In the genomic region with DNA sequence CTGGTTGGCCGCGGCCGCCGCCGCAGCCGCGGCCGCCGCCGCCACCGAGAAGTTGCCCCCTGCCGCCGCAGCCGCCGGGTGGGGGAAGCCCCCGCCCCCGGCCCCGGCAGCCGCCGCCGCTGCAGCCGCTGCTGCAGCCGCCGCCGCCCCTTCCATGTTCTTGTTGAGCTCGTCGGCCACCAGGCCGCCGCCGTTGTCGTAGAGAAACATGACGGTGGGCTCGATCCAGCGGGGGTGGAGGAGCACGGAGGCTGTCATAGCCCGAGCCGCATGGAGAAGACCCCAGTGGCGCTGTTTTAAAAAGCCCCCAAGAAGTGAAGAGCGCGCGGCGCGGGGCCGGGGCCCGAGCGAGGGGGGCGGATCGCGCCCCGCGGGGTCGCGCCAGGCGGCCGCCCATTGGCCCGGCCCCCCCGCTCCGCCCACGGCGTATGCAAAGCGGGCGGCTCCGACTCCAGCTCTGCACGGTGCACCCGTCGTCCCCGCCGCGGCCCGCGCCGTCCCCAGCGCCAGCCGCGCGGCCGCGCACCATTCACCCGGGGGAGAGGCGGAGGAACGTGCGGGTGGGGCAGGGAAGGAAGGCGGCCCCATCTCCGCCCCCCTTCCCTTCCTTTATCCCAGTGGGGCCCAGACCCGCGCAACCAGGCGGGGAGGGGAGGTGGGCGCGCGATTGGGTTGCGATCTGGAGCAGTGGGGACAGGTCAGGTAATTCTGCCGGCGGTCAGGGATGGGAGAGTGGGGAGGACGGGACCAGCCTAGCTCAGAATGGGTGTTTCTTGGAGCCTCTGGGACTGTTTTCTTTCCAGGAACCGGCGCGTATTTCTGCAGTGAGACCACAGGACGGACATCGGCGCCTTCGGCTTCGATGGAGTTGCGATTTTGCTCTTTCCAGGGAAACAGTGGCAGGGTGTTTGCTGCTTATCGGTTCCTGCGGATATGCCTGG, we compare ENCODE assay signal across 8 cellular contexts. TPM values are rescaled to one million over a fixed set of nuclear protein-coding genes. Genes with fewer than 3 reads are reported as not detected.
DNase-seq lines count a peak whose midpoint lies in the region; ATAC-seq, FAIRE-seq and TF ChIP-seq lines count a peak whose summit lies in the region.

A gene (minus strand): TSS at position 272 of the 941 bp plus-strand sequence. CDS start 14 bp downstream, at position 258.

- no peak within 1 kb of the TSS for H2BK20ac ChIP-seq in H1 (ENCODE audit: low read length)

- no peak within 1 kb of the TSS for H3K23ac ChIP-seq in H1 (ENCODE audit: insufficient read length)

- H3K4me3 ChIP-seq in DOHH2 (ENCODE audit: low read length) (peak within 1 kb of the TSS; percentile 75), PC-9 (peak within 1 kb of the TSS; percentile 66), H1 (ENCODE audit: extremely low read depth in 1 of 4, insufficient read depth in 2 of 4, low read depth in 3 of 4, low read length in 4 of 4) (peak within 1 kb of the TSS in 3 of 4 experiments; percentile 5 to 46 (median 12); a peak in 3 of 8 replicates), neuron (ENCODE audit: low read length) (peak within 1 kb of the TSS; percentile 32)

- no peaks in the 10 kb centered on the region; the same call in 1 of the 2 replicates for H3K79me1 ChIP-seq in H1 (ENCODE audit: low read depth, low read length)

- H3F3A ChIP-seq in DOHH2 (ENCODE audit: control insufficient read depth, insufficient read depth): peaks cover 2% of the 10 kb centered on the region; the same call in 1 of the 2 replicates
- H3F3A ChIP-seq in PC-9 (ENCODE audit: insufficient read depth, low read depth): peaks cover 19% of the 10 kb centered on the region; the same call in 1 of the 2 replicates

- DNase-seq in PC-9 (peak; percentile 55 to 83), H1 (ENCODE audit: low read depth in 1 of 2, low spot score in 2 of 2) (peak in 1 of 2 experiments; percentile 72), GM13976 (ENCODE audit: low spot score) (no peak)
- no peak for DNase-seq in stimulated activated CD4-positive, alpha-beta T cell treated with anti-CD3 and anti-CD28 coated beads, Interleukin-4, amount 100 ng/mL, for 4 hours

- H3K4me2 ChIP-seq in DOHH2 (ENCODE audit: low read length): peak within 1 kb of the TSS; percentile 88
- peak within 1 kb of the TSS; percentile 92 for H3K4me2 ChIP-seq in PC-9
- peak within 1 kb of the TSS; percentile 33 to 52 for H3K4me2 ChIP-seq in H1 (ENCODE audit: insufficient read depth in 1 of 2, low read depth in 2 of 2, low read length in 2 of 2)

- TF ChIP-seq EP300 in H1 (IDR thresholded peaks at IDR 0.05; ENCODE audit: borderline replicate concordance in 1 of 2, low read depth in 2 of 2, low read length in 2 of 2): no peak

- no peak within 1 kb of the TSS for H2BK15ac ChIP-seq in H1 (ENCODE audit: low read length)

- H4K91ac ChIP-seq in H1 (replicated peaks; ENCODE audit: insufficient read length, low read length): no peak within 1 kb of the TSS

- no peak within 1 kb of the TSS for H2BK120ac ChIP-seq in H1 (replicated peaks; ENCODE audit: low read depth, low read length)

- BruUV-seq in PC-9 (replicated peaks; lab: Mats Ljungman, UMichigan): no TSS peak

- H3K36me3 ChIP-seq in DOHH2 (ENCODE audit: control insufficient read depth, low read length) (no peaks in the 10 kb centered on the region), PC-9 (ENCODE audit: low read depth) (no peaks in the 10 kb centered on the region), H1 (ENCODE audit: control insufficient read depth in 2 of 4, insufficient read depth in 4 of 4, low read length in 3 of 4) (peaks cover 0 to 18% (median 0%) of the 10 kb centered on the region in 4 experiments; a peak in 1 of 8 replicates), neuron (ENCODE audit: insufficient read depth, low read length) (no peaks in the 10 kb centered on the region)

- H2AFZ ChIP-seq in PC-9 (peak within 1 kb of the TSS; percentile 80), H1 (ENCODE audit: low read length) (no peak within 1 kb of the TSS; the same call in 1 of the 2 replicates), neuron (ENCODE audit: low read depth, low read length) (no peak within 1 kb of the TSS)

- 4% methylated on average over 36 of the region's 105 CpGs; no CpG with 5 or more reads in 1 of the 2 experiments for WGBS in H1 (ENCODE audit: extremely low coverage in 1 of 2, insufficient coverage in 1 of 2, insufficient read length in 1 of 2, insufficient replicate concordance in 2 of 2, low coverage in 1 of 2, low lambda C conversion rate in 2 of 2, missing lambda C conversion rate in 1 of 2), 2 experiments

- no peak within 1 kb of the TSS for H3K56ac ChIP-seq in H1 (replicated peaks; ENCODE audit: insufficient read length, low read depth, low read length)

- H4K5ac ChIP-seq in H1 (ENCODE audit: insufficient read length, low read depth, low read length): no peak within 1 kb of the TSS

- H3K79me2 ChIP-seq in DOHH2 (ENCODE audit: control insufficient read depth, low read length) (no peaks in the 10 kb centered on the region), PC-9 (ENCODE audit: low read depth) (no peaks in the 10 kb centered on the region), H1 (ENCODE audit: control insufficient read depth in 1 of 2, insufficient read depth in 2 of 2, low read length in 2 of 2) (no peaks in the 10 kb centered on the region)

- H3K9ac ChIP-seq in H1 (replicated peaks in 1 of 4; ENCODE audit: extremely low read depth in 1 of 4, low read depth in 3 of 4, low read length in 3 of 4): no peak within 1 kb of the TSS

- H3K14ac ChIP-seq in H1 (ENCODE audit: insufficient read length): no peak within 1 kb of the TSS

- H2BK12ac ChIP-seq in H1 (ENCODE audit: low read depth, low read length): no peak within 1 kb of the TSS

- no peak within 1 kb of the TSS for H3K4ac ChIP-seq in H1 (replicated peaks; ENCODE audit: insufficient read length, low read depth, low read length)

- H3K27me3 ChIP-seq in DOHH2 (ENCODE audit: control insufficient read depth, low read length) (peaks cover 85% of the 10 kb centered on the region), PC-9 (ENCODE audit: insufficient read depth, low read depth) (peaks cover 19% of the 10 kb centered on the region; the same call in 1 of the 2 replicates), H1 (replicated peaks in 1 of 4; ENCODE audit: control insufficient read depth in 3 of 4, extremely low read depth in 1 of 4, insufficient read depth in 3 of 4, low read length in 3 of 4) (peaks cover 85 to 100% (median 95%) of the 10 kb centered on the region in 4 experiments), neuron (ENCODE audit: insufficient read depth, low read length) (peaks cover 81% of the 10 kb centered on the region)

- H2BK5ac ChIP-seq in H1 (ENCODE audit: low read depth, low read length): no peak within 1 kb of the TSS

- no peaks in the 10 kb centered on the region; the same call in 1 of the 2 replicates for H3K23me2 ChIP-seq in H1 (ENCODE audit: low read depth, low read length)

- no peak within 1 kb of the TSS for H3K18ac ChIP-seq in H1 (ENCODE audit: extremely low read depth, low read length)

- H4K8ac ChIP-seq in H1 (ENCODE audit: extremely low read depth, insufficient read depth, low read length): peak within 1 kb of the TSS; percentile 78

- in situ Hi-C loops in GM13976 (cut with MboI; ENCODE audit: low sequenced_read_pairs, unreplicated experiment): loop anchor here (10.0 to 25.0 kb wide), 4 partner anchors 45 to 725 kb away; a partner anchor contains a TSS

- ATAC-seq in HG02798 (IDR thresholded peaks at IDR 0.05; ENCODE audit: poor library complexity, unreplicated experiment): peak; percentile 77
- no peak for ATAC-seq in HG02852 (IDR thresholded peaks at IDR 0.05; ENCODE audit: unreplicated experiment)

- TF ChIP-seq POLR2A in H1 (IDR thresholded peaks at IDR 0.05; ENCODE audit: control extremely low read depth in 1 of 2, low read depth in 2 of 2, low read length in 2 of 2): no peak

- H4K20me1 ChIP-seq in DOHH2 (ENCODE audit: control insufficient read depth, insufficient read depth, low read depth, low read length) (peaks cover 4% of the 10 kb centered on the region; the same call in 1 of the 2 replicates), PC-9 (ENCODE audit: insufficient read depth) (no peaks in the 10 kb centered on the region), H1 (replicated peaks in 1 of 2; ENCODE audit: control insufficient read depth in 1 of 2, insufficient read depth in 2 of 2, low read length in 2 of 2) (peaks cover 33 to 46% of the 10 kb centered on the region in 2 experiments)

- CTCF ChIA-PET in PC-9 (lab: Charles Lee): interaction anchor here (0.6 to 1.7 kb wide), 6 partner anchors 376 to 894 kb away, joined by 3 to 9 read pairs (median 4); no protein-coding TSS in a partner anchor
- CTCF ChIA-PET in H1 (lab: Charles Lee; ENCODE audit: partially characterized antibody): interaction anchor here (1.0 to 3.9 kb wide), 8 partner anchors 9 to 862 kb away, joined by 3 to 23 read pairs (median 5); no protein-coding TSS in a partner anchor

- FAIRE-seq in H1 (lab: Jason Lieb, UNC): no peak

- H3K4me1 ChIP-seq in DOHH2 (ENCODE audit: control insufficient read depth, low read length) (peaks cover 18% of the 10 kb centered on the region), PC-9 (replicated peaks; ENCODE audit: insufficient read depth) (no peaks in the 10 kb centered on the region), H1 (replicated peaks in 1 of 4; ENCODE audit: control insufficient read depth in 3 of 4, insufficient read depth in 4 of 4, low read length in 3 of 4) (peaks cover 0 to 8% (median 2%) of the 10 kb centered on the region in 4 experiments; a peak in 5 of 7 replicates), neuron (ENCODE audit: insufficient read depth, low read length) (no peaks in the 10 kb centered on the region)

- TF ChIP-seq CTCF in DOHH2 (IDR thresholded peaks at IDR 0.05; ENCODE audit: low read depth, low read length, poor library complexity, severe bottlenecking) (no peak), PC-9 (conservative IDR thresholded peaks at IDR 0.05) (no peak), H1 (IDR thresholded peaks at IDR 0.05; ENCODE audit: control extremely low read depth in 1 of 3, insufficient read depth in 1 of 3, low read depth in 1 of 3, low read length in 3 of 3) (no peak), GM13976 (IDR thresholded peaks at IDR 0.05; ENCODE audit: borderline replicate concordance, control extremely low read depth, extremely low read depth, insufficient read depth, missing control alignments) (no peak)

- no peaks in the 10 kb centered on the region for H3K9me2 ChIP-seq in DOHH2 (replicated peaks; ENCODE audit: control insufficient read depth, low read length)
- H3K9me2 ChIP-seq in PC-9 (ENCODE audit: insufficient read depth): no peaks in the 10 kb centered on the region

- POLR2A ChIA-PET in PC-9 (lab: Charles Lee; ENCODE audit: unreplicated experiment): no interaction called here
- POLR2A ChIA-PET in H1 (lab: Charles Lee; ENCODE audit: partially characterized antibody): interaction anchor here (1.5 kb wide), 1 partner anchor 9 kb away, joined by 5 read pairs; no protein-coding TSS in a partner anchor

- no peaks in the 10 kb centered on the region for H3K9me3 ChIP-seq in DOHH2 (ENCODE audit: control insufficient read depth, insufficient read depth, low read length)
- H3K9me3 ChIP-seq in PC-9 (ENCODE audit: insufficient read depth, low read depth): no peaks in the 10 kb centered on the region
- H3K9me3 ChIP-seq in H1 (ENCODE audit: insufficient read depth in 2 of 2, low read depth in 1 of 2, low read length in 1 of 2): no peaks in the 10 kb centered on the region; a peak in 1 of 4 replicates
- H3K9me3 ChIP-seq in neuron (ENCODE audit: low read length): no peaks in the 10 kb centered on the region

- H3K27ac ChIP-seq in DOHH2 (ENCODE audit: low read depth, low read length) (no peak within 1 kb of the TSS), PC-9 (no peak within 1 kb of the TSS), H1 (ENCODE audit: low read depth, low read length) (no peak within 1 kb of the TSS)

- no peak within 1 kb of the TSS for H2AK5ac ChIP-seq in H1 (ENCODE audit: low read depth, low read length)

- intact Hi-C loops in PC-9 (cut with micrococcal nuclease; ENCODE audit: unreplicated experiment): loop anchor here (1.0 to 10.0 kb wide), 5 partner anchors 376 to 1655 kb away; a partner anchor contains a TSS

- TF ChIP-seq RAD21 in H1 (IDR thresholded peaks at IDR 0.05 in 1 of 2, conservative IDR thresholded peaks at IDR 0.05 in 1 of 2; ENCODE audit: low read depth in 2 of 2, low read length in 2 of 2): no peak

RNA-seq across cellular contexts. Expression of the gene that starts here (rescaled TPM):
- 0.35 and 0.40 TPM in 2 replicates for total RNA-seq in PC-9 (2021)
- total RNA-seq in H1 (2021; fragmentation: NEBNext Ultra II Directional; extraction: Animal tissue kit (Norgen Biotek cat#: 25700)): not detected in 2 replicates
- polyA plus RNA-seq in H1 (2011; rRNA removed): not detected in 2 replicates
- polyA plus RNA-seq in H1 (2011; cell fraction: cytosol; rRNA removed): not detected
- not detected for polyA plus RNA-seq in H1 (2011; cell fraction: nucleus; rRNA removed)
- 0.07 TPM in 1 of 4 replicates, not detected in the others for polyA plus RNA-seq in H1 (2012, experiment 1 of 2)
- not detected for polyA plus RNA-seq in H1 (2012, experiment 2 of 2)
- not detected for polyA plus RNA-seq in H1 (2013, experiment 1 of 2)
- not detected for polyA plus RNA-seq in H1 (2013, experiment 2 of 2)
- polyA minus RNA-seq in H1 (2011; rRNA and poly(A)+ RNA removed): not detected in 2 replicates
- polyA minus RNA-seq in H1 (2011; cell fraction: cytosol; rRNA and poly(A)+ RNA removed): not detected
- polyA minus RNA-seq in H1 (2011; cell fraction: nucleus; rRNA and poly(A)+ RNA removed): not detected

Comparison
In these comparisons a context has a peak if more than half of its experiments do, and no peak if none do; other contexts are left out.
1. Peak in DNase-seq, H3K4me3 ChIP-seq and H3K4me2 ChIP-seq in PC-9; RNA of the gene not detected or under 1 TPM.
2. H3K4me3 ChIP-seq: peak in every context shown above with its lines; median percentile 75 in DOHH2; 66 in PC-9; 32 in neuron; 12 in H1.